In the genomic region with DNA sequence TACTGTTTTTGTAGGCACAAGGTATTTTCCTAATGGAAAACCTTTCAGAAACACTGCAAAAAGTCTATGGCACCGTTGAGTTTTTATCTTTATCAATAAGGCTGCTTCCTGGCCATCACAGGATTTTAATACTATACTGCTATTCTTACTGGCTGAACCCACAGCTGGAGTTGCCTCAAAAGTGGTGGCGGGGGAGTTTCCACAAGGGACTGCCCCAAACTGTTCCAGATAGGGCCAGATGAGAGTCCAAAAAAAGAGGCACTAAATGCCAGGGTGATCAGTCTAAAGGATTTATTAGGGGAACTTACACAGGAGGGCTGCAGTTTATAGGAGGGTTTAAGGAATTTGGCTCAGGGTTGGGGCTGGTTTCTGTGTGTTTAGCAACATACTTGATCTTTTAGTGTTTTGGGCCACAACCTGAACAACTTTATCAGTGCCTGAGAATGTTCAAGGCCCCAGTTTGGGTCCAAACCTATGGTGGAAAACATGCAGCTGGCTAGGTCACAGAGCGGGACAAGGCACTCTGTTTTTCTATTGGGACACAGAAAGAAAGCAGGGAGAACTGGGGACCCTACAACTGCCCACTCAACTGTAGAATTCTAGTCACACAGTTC, we compare ENCODE assay signal across 9 cellular contexts. TPM values are rescaled to one million over a fixed set of nuclear protein-coding genes. Genes with fewer than 3 reads are reported as not detected.
DNase-seq lines count a peak whose midpoint lies in the region; ATAC-seq, FAIRE-seq and TF ChIP-seq lines count a peak whose summit lies in the region.
"Had no signal": no experiment of that assay in that cellular context is flagged by ENCODE, and none has a peak within 500 bp of the region (broad histone marks: within the 10 kb centered on the region; RNA-seq: fewer than 3 reads in every experiment).

No MANE protein-coding gene starts in this region.

- ATAC-seq in GM18520 (IDR thresholded peaks at IDR 0.05; ENCODE audit: unreplicated experiment) (peak; percentile 40), GM21619 (IDR thresholded peaks at IDR 0.05; ENCODE audit: unreplicated experiment) (peak; percentile 72), HG03460 (IDR thresholded peaks at IDR 0.05; ENCODE audit: unreplicated experiment) (peak; percentile 64)

- intact Hi-C loops in dorsolateral prefrontal cortex (cut with DNase I) = no loop called here

- no peak overlapping the region for H3K27ac ChIP-seq in dorsolateral prefrontal cortex
- H3K27ac ChIP-seq: esophagus squamous epithelium had no signal

- TF ChIP-seq CTCF in fibroblast of the aortic adventitia (IDR thresholded peaks at IDR 0.05; ENCODE audit: insufficient read depth, low read length) (no peak), dorsolateral prefrontal cortex (IDR thresholded peaks at IDR 0.05 in 54 of 56, conservative IDR thresholded peaks at IDR 0.05 in 2 of 56; ENCODE audit: low read depth in 1 of 56, partially characterized antibody in 56 of 56) (no peak)

- no peak overlapping the region for H3K4me3 ChIP-seq in fibroblast of the aortic adventitia (ENCODE audit: low read depth, low read length)
- H3K4me3 ChIP-seq in dorsolateral prefrontal cortex = no peak overlapping the region
- H3K4me3 ChIP-seq: esophagus squamous epithelium had no signal

- H3K27me3 ChIP-seq in dorsolateral prefrontal cortex = no peaks in the 10 kb centered on the region
- H3K27me3 ChIP-seq: esophagus squamous epithelium had no signal

- peak; percentile 16 for DNase-seq in fibroblast of the aortic adventitia (ENCODE audit: low read depth)
- no peak for DNase-seq in dorsolateral prefrontal cortex
- DNase-seq in NCI-H526 treated with DMSO at 0.1 percent for 48 hours (lab: John Stamatoyannopoulos, UW) = no peak
- no peak for DNase-seq in frontal cortex (ENCODE audit: low spot score in 2 of 2)
- no peak for DNase-seq in NCI-H128 (lab: John Stamatoyannopoulos, UW; ENCODE audit: unreplicated experiment)
- DNase-seq: esophagus squamous epithelium had no signal

- no peak for FAIRE-seq in frontal cortex (lab: Jason Lieb, UNC)

RNA-seq across cellular contexts. Expression of gene STAM, which starts 41.4 kb away (rescaled TPM):
- total RNA-seq in fibroblast of the aortic adventitia (ENCODE audit: low replicate concordance) (32.0 and 40.6 TPM in 2 replicates), dorsolateral prefrontal cortex (10 to 100 TPM; 23.2 to 54.6 (median 40.5) TPM), frontal cortex (28.9 TPM)
